Comparison of ENCODE assay signal across 6 cellular contexts in the genomic region with DNA sequence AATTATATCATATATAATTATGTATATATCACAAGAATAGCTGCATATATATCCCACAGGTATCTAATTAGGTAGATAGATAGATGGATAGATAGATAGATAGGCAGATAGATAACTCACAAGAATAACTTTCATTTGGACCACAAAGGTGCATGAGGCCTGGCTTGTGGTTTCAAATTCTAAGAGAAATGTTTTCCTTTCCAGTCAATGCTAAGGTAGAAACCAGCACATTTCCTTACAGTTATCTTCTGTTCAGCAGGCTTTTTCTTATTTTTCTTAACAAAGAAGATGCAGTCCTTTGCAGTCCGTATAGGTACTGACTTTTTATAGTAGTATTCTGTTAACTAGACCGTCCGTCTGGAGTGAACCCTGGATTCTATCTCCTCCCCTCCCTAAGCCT.
"Had no signal": no experiment of that assay in that cellular context is flagged by ENCODE, and none has a peak within 500 bp of the region (broad histone marks: within the 10 kb centered on the region; RNA-seq: fewer than 3 reads in every experiment).

No MANE protein-coding gene starts in this region.

- H3K27ac Mint-ChIP-seq: GM23338, H9 had no signal

- H2AFZ ChIP-seq: GM23338 had no signal

- DNase-seq: H9, HCEC 1CT, IMR-90, KG1 had no signal

- H3K4me2 ChIP-seq: GM23338 had no signal

- H3K4me3 ChIP-seq: GM23338, K562 had no signal

- ATAC-seq: GM23338, K562 had no signal

- H3K4me3 Mint-ChIP-seq: GM23338, H9 had no signal

- H3K4me1 Mint-ChIP-seq: GM23338, H9 had no signal
